In the genomic region with DNA sequence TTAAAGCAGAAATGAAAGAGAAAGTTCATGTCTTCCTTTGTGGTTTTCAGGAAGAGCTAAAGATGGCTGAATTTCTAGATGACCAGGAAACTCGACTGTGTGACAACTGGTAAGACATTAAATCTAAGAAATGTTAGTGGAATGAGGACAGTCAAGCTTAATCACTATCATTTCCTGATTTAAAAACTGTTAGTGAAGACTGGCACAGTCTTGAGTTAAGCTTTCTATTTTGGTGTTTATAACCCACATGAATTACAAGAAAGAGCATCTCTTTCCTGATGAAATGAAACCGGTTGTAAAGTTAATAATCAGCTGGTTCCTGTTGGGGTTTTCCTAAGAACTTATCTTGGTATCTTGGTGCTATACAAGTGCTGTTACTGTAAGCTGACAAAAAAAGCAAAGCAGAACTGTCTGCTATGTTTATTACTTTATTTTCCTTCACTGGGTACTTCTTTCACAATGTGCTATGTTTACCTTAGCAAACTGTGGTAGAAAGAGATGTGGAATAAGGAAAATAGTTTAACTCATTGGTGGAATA, we compare ENCODE assay signal across 9 cellular contexts. TPM values are rescaled to one million over a fixed set of nuclear protein-coding genes. Genes with fewer than 3 reads are reported as not detected.
DNase-seq lines count a peak whose midpoint lies in the region; ATAC-seq and TF ChIP-seq lines count a peak whose summit lies in the region.
"Had no signal": no experiment of that assay in that cellular context is flagged by ENCODE, and none has a peak within 500 bp of the region (broad histone marks: within the 10 kb centered on the region; RNA-seq: fewer than 3 reads in every experiment).

No MANE protein-coding gene starts in this region.

- TF ChIP-seq CTCF in GM06990 (IDR thresholded peaks at IDR 0.05; ENCODE audit: insufficient read depth, low read length, poor library complexity, severe bottlenecking) (no peak), Panc1 (IDR thresholded peaks at IDR 0.05) (no peak)

- H3K4me3 Mint-ChIP-seq in stimulated activated memory B cell treated with anti-CD40 and anti-IgM and Interleukin-4, amounts not matched to agents 10 μg/mL and 1 μg/mL and 100 μg/mL, for 72 hours = peak overlapping the region; percentile 61
- H3K4me3 Mint-ChIP-seq: nephron had no signal

- H3K27me3 ChIP-seq in GM06990 (replicated peaks; ENCODE audit: control insufficient read depth, insufficient read depth, low read length) (no peaks in the 10 kb centered on the region), Panc1 (ENCODE audit: control insufficient read depth, insufficient read depth, low read length) (no peaks in the 10 kb centered on the region)

- H3K27me3 Mint-ChIP-seq in stimulated activated memory B cell treated with anti-CD40 and anti-IgM and Interleukin-4, amounts not matched to agents 10 μg/mL and 1 μg/mL and 100 μg/mL, for 72 hours = no peaks in the 10 kb centered on the region

- peak overlapping the region; percentile 86 for H3K27ac Mint-ChIP-seq in stimulated activated memory B cell treated with anti-CD40 and anti-IgM and Interleukin-4, amounts not matched to agents 10 μg/mL and 1 μg/mL and 100 μg/mL, for 72 hours

- peaks cover 20% of the 10 kb centered on the region for H3K4me1 ChIP-seq in Panc1 (ENCODE audit: control insufficient read depth, insufficient read depth, low read length)

- POLR2A ChIA-PET in Panc1 (lab: Charles Lee) = no interaction called here

- ATAC-seq in HG02588 (IDR thresholded peaks at IDR 0.05; ENCODE audit: unreplicated experiment) (peak; percentile 51), Panc1 (no peak), HG03280 (IDR thresholded peaks at IDR 0.05; ENCODE audit: unreplicated experiment) (no peak)
- ATAC-seq in stimulated activated memory B cell treated with anti-CD40 and anti-IgM and Interleukin-4, amounts not matched to agents 10 μg/mL and 1 μg/mL and 100 μg/mL, for 72 hours = peak; percentile 89

- peak overlapping the region; percentile 69 for H3K27ac ChIP-seq in Panc1 (ENCODE audit: low read length)

- H3K4me3 ChIP-seq in GM06990 (replicated peaks; ENCODE audit: low read depth, low read length) (peak overlapping the region; percentile 45), Panc1 (ENCODE audit: low read depth in 2 of 2, low read length in 2 of 2) (no peak overlapping the region)

- no TSS peak for BruUV-seq in Panc1 (replicated peaks; lab: Mats Ljungman, UMichigan)

- peaks cover 48% of the 10 kb centered on the region for H3K4me1 Mint-ChIP-seq in stimulated activated memory B cell treated with anti-CD40 and anti-IgM and Interleukin-4, amounts not matched to agents 10 μg/mL and 1 μg/mL and 100 μg/mL, for 72 hours

- no peaks in the 10 kb centered on the region for H3K9me3 ChIP-seq in Panc1 (ENCODE audit: control insufficient read depth, insufficient read depth, low read depth, low read length)

- intact Hi-C loops in Panc1 (cut with micrococcal nuclease; ENCODE audit: unreplicated experiment) = no loop called here

- peaks cover 20% of the 10 kb centered on the region for H3K36me3 Mint-ChIP-seq in stimulated activated memory B cell treated with anti-CD40 and anti-IgM and Interleukin-4, amounts not matched to agents 10 μg/mL and 1 μg/mL and 100 μg/mL, for 72 hours

- CTCF ChIA-PET in Panc1 (lab: Charles Lee) = interaction anchor here (0.7 kb wide), 2 partner anchors 117 to 156 kb away, joined by 3 to 5 read pairs; a partner anchor contains a TSS

- in situ Hi-C loops in Panc1 (cut with HindIII; ENCODE audit: low pct_unique_long_range_greater_than_20kb, low sequenced_read_pairs) = no loop called here

- H3K36me3 ChIP-seq in GM06990 (ENCODE audit: control insufficient read depth, insufficient read depth, low read length) = peaks cover 4% of the 10 kb centered on the region
- peaks cover 5% of the 10 kb centered on the region; the same call in 1 of the 2 replicates for H3K36me3 ChIP-seq in Panc1 (ENCODE audit: control insufficient read depth, insufficient read depth, low read length)

- no peaks in the 10 kb centered on the region for H3K9me3 Mint-ChIP-seq in stimulated activated memory B cell treated with anti-CD40 and anti-IgM and Interleukin-4, amounts not matched to agents 10 μg/mL and 1 μg/mL and 100 μg/mL, for 72 hours
- H3K9me3 Mint-ChIP-seq: nephron had no signal

- DNase-seq in GM06990 (ENCODE audit: extremely low read depth, insufficient read length) (peak; percentile 52), Panc1 (ENCODE audit: low read depth, low spot score) (no peak), fibroblast of peridontal ligament (ENCODE audit: extremely low read depth) (peak; percentile 43), retina (no peak), UCSD-AML1 (lab: John Stamatoyannopoulos, UW; ENCODE audit: unreplicated experiment) (no peak)

RNA-seq across cellular contexts. Expression of a gene that starts 5.2 kb away (rescaled TPM):
- total RNA-seq in Panc1 (2021; ENCODE audit: unreplicated experiment) = 32.9 TPM
- polyA plus RNA-seq in Panc1 (2012; ENCODE audit: insufficient read length) = 21.2 TPM

RNA-seq across cellular contexts. Expression of a gene that starts 21.9 kb away (rescaled TPM):
- total RNA-seq in Panc1 (2021; ENCODE audit: unreplicated experiment) = 32.2 TPM
- 9.4 TPM for polyA plus RNA-seq in Panc1 (2012; ENCODE audit: insufficient read length)

Comparison
In these comparisons a context has a peak if more than half of its experiments do, and no peak if none do; other contexts are left out.
1. DNase-seq: peak in GM06990 (single experiment) and fibroblast of peridontal ligament (single experiment); none in Panc1 (single experiment), retina (single experiment) and UCSD-AML1 (single experiment).
2. ATAC-seq: peak in HG02588 (single experiment) and stimulated activated memory B cell treated with anti-CD40 and anti-IgM and Interleukin-4, amounts not matched to agents 10 μg/mL and 1 μg/mL and 100 μg/mL, for 72 hours (single experiment); none in Panc1 (single experiment) and HG03280 (single experiment).